Comparison of ENCODE assay signal across 23 cellular contexts in genomic region chr11:134818531-134818930, GRCh38.
A peak's percentile ranks its signal among the peaks of the same experiment; 100 is the strongest.
DNase-seq lines count a peak whose midpoint lies in the region; ATAC-seq and TF ChIP-seq lines count a peak whose summit lies in the region.
"Had no signal": no experiment of that assay in that cellular context is flagged by ENCODE, and none has a peak within 500 bp of the region (broad histone marks: within the 10 kb centered on the region; RNA-seq: fewer than 3 reads in every experiment).

No MANE protein-coding gene starts in this region.

- CTCF ChIA-PET in HCT116 (lab: Charles Lee) (no interaction called here), PC-9 (lab: Charles Lee) (no interaction called here)

- no peak for TF ChIP-seq POLR2A in HCT116 (IDR thresholded peaks at IDR 0.05; ENCODE audit: borderline replicate concordance, extremely low read depth, insufficient read depth, insufficient read length)

- intact Hi-C loops in HCT116 (cut with micrococcal nuclease): no loop called here
- intact Hi-C loops in PC-9 (cut with micrococcal nuclease; ENCODE audit: unreplicated experiment): no loop called here

- no TSS peak for BruUV-seq in HCT116 (replicated peaks; lab: Mats Ljungman, UMichigan)
- BruUV-seq in PC-9 (replicated peaks; lab: Mats Ljungman, UMichigan): no TSS peak

- no peak overlapping the region for H2AFZ ChIP-seq in HCT116 (ENCODE audit: low read depth, low read length, poor library complexity, severe bottlenecking)
- 0 out of 2 replicates have a peak overlapping the region, but pooled peaks have one; percentile 69 for H2AFZ ChIP-seq in PC-9
- H2AFZ ChIP-seq in hepatocyte: no peak overlapping the region

- no peaks in the 10 kb centered on the region for H3F3A ChIP-seq in PC-9 (ENCODE audit: insufficient read depth, low read depth)

- H3K9me2 ChIP-seq in HCT116 (ENCODE audit: insufficient read depth): no peaks in the 10 kb centered on the region
- H3K9me2 ChIP-seq in PC-9 (ENCODE audit: insufficient read depth): no peaks in the 10 kb centered on the region
- no peaks in the 10 kb centered on the region for H3K9me2 ChIP-seq in hepatocyte (replicated peaks; ENCODE audit: insufficient read depth)

- H3K27ac ChIP-seq in HCT116 (ENCODE audit: low read depth, low read length) (no peak overlapping the region), PC-9 (no peak overlapping the region), hepatocyte (peak overlapping the region; percentile 78)
- H3K27ac ChIP-seq: thoracic aorta had no signal

- H3K4me2 ChIP-seq in HCT116 (ENCODE audit: low read length) (peak overlapping the region; percentile 57), PC-9 (peak overlapping the region; percentile 54), hepatocyte (peak overlapping the region; percentile 6)

- RAD21 ChIA-PET in HCT116 (lab: Charles Lee; ENCODE audit: low non-redundant PET in 1 of 2, low total read pairs in 2 of 2, uncharacterized antibody in 2 of 2, unreplicated experiment in 2 of 2): no interaction called here

- TF ChIP-seq CTCF in HCT116 (IDR thresholded peaks at IDR 0.05 in 2 of 3, conservative IDR thresholded peaks at IDR 0.05 in 1 of 3; ENCODE audit: borderline replicate concordance in 1 of 3, insufficient read depth in 1 of 3, low read depth in 2 of 3, low read length in 2 of 3) (no peak), PC-9 (conservative IDR thresholded peaks at IDR 0.05) (no peak), hepatocyte (IDR thresholded peaks at IDR 0.05; ENCODE audit: poor library complexity) (no peak), GM13977 (IDR thresholded peaks at IDR 0.05; ENCODE audit: extremely low read depth, insufficient read depth, missing control alignments) (no peak), GM20000 (IDR thresholded peaks at IDR 0.05; ENCODE audit: extremely low read depth, missing control alignments) (no peak)

- H3K27me3 ChIP-seq in HCT116 (ENCODE audit: insufficient read depth, low read length): peaks cover 46% of the 10 kb centered on the region
- H3K27me3 ChIP-seq in PC-9 (ENCODE audit: insufficient read depth, low read depth): peaks cover 3% of the 10 kb centered on the region
- no peaks in the 10 kb centered on the region for H3K27me3 ChIP-seq in hepatocyte

- no peaks in the 10 kb centered on the region for H4K20me1 ChIP-seq in HCT116 (ENCODE audit: insufficient read depth)
- no peaks in the 10 kb centered on the region for H4K20me1 ChIP-seq in PC-9 (ENCODE audit: insufficient read depth)
- no peaks in the 10 kb centered on the region for H4K20me1 ChIP-seq in hepatocyte (ENCODE audit: insufficient read depth, poor library complexity, severe bottlenecking)

- no peak for TF ChIP-seq RAD21 in HCT116 (IDR thresholded peaks at IDR 0.05; ENCODE audit: low read depth)

- H3K36me3 ChIP-seq in HCT116 (ENCODE audit: control insufficient read depth in 1 of 2, insufficient read depth in 2 of 2, low read length in 2 of 2): no peaks in the 10 kb centered on the region
- no peaks in the 10 kb centered on the region for H3K36me3 ChIP-seq in PC-9 (ENCODE audit: low read depth)
- no peaks in the 10 kb centered on the region for H3K36me3 ChIP-seq in hepatocyte (replicated peaks; ENCODE audit: insufficient read depth, low read depth)
- H3K36me3 ChIP-seq: thoracic aorta had no signal

- DNase-seq in HCT116 (ENCODE audit: low read depth, low spot score) (no peak), PC-9 (peak; percentile 61 to 64), hepatocyte (ENCODE audit: low spot score) (peak; percentile 58), renal cortical epithelial cell (ENCODE audit: low read depth) (peak; percentile 11), GM13977 (ENCODE audit: low spot score) (no peak), GM20000 (ENCODE audit: low spot score) (no peak)
- DNase-seq: activated CD4-positive, alpha-beta T cell treated with anti-CD3 and anti-CD28 coated beads, Interleukin-2, amount 50 U/mL, for 1 hour; activated CD8-positive, alpha-beta memory T cell treated with anti-CD3 and anti-CD28 coated beads, Interleukin-2, amount 10 ng/mL, durations not matched to agents 7 days and 5 days; activated naive CD4-positive, alpha-beta T cell treated with anti-CD3 and anti-CD28 coated beads, Interleukin-2, amount 50 U/mL, for 16 hours; amygdala; CD4-positive, alpha-beta T cell; cortex of kidney; DMS 273 treated with DMSO at 0.1 percent for 48 hours; kidney glomerular epithelial cell; NCI-H187; NCI-H526 treated with DMSO at 0.1 percent for 48 hours; retina; RPMI8226; stimulated activated CD4-positive, alpha-beta T cell treated with anti-CD3 and anti-CD28 coated beads, Interleukin-12 subunit alpha, Interleukin-12 subunit beta, amount 100 ng/mL, for 4 hours; stimulated activated naive CD8-positive, alpha-beta T cell treated with anti-CD3 and anti-CD28 coated beads, Interleukin-15, Interleukin-2, amounts not matched to agents 100 U/mL and 50 U/mL, for 24 hours had no signal

- 13% methylated on average over 4 of the region's 4 CpGs for WGBS in hepatocyte (ENCODE audit: low lambda C conversion rate, missing lambda C conversion rate)

- H3K79me2 ChIP-seq in HCT116 (ENCODE audit: insufficient read depth, low read length) (no peaks in the 10 kb centered on the region), PC-9 (ENCODE audit: low read depth) (no peaks in the 10 kb centered on the region), hepatocyte (no peaks in the 10 kb centered on the region)

- no peak overlapping the region for H3K4me3 ChIP-seq in HCT116 (replicated peaks in 1 of 2; ENCODE audit: low read depth in 1 of 2, low read length in 2 of 2)
- H3K4me3 ChIP-seq in PC-9: no peak overlapping the region
- H3K4me3 ChIP-seq in hepatocyte: no peak overlapping the region
- H3K4me3 ChIP-seq: thoracic aorta had no signal

- H3K9me3 ChIP-seq in HCT116 (ENCODE audit: control insufficient read depth in 1 of 2, insufficient read depth in 1 of 2, low read depth in 1 of 2, low read length in 2 of 2) (no peaks in the 10 kb centered on the region), PC-9 (ENCODE audit: insufficient read depth, low read depth) (no peaks in the 10 kb centered on the region), hepatocyte (ENCODE audit: low read depth) (no peaks in the 10 kb centered on the region)
- H3K9me3 ChIP-seq: thoracic aorta had no signal

- H3K4me1 ChIP-seq in HCT116 (ENCODE audit: control insufficient read depth in 1 of 2, insufficient read depth in 2 of 2, low read length in 2 of 2): peaks cover 6 to 29% of the 10 kb centered on the region in 2 experiments; a peak in 3 of 4 replicates
- peaks cover 11% of the 10 kb centered on the region; the same call in 1 of the 2 replicates for H3K4me1 ChIP-seq in PC-9 (replicated peaks; ENCODE audit: insufficient read depth)
- H3K4me1 ChIP-seq in hepatocyte (ENCODE audit: insufficient read depth): peaks cover 12% of the 10 kb centered on the region

- ATAC-seq in HCT116 (peak; percentile 77), HG02852 (IDR thresholded peaks at IDR 0.05; ENCODE audit: unreplicated experiment) (no peak)
- ATAC-seq: activated CD8-positive, alpha-beta memory T cell treated with anti-CD3 and anti-CD28 coated beads, Interleukin-2, amount 10 ng/mL, durations not matched to agents 7 days and 5 days; SK-N-SH treated with all-trans-retinoic acid at 6 μM for 48 hours; stimulated activated naive CD8-positive, alpha-beta T cell treated with anti-CD3 and anti-CD28 coated beads, Interleukin-15, Interleukin-2, amounts not matched to agents 100 U/mL and 50 U/mL, for 24 hours had no signal

- in situ Hi-C loops in GM13977 (cut with MboI; ENCODE audit: low pct_unique_long_range_greater_than_20kb, low sequenced_read_pairs, unreplicated experiment): no loop called here

- POLR2A ChIA-PET in HCT116 (lab: Charles Lee): no interaction called here
- POLR2A ChIA-PET in PC-9 (lab: Charles Lee; ENCODE audit: unreplicated experiment): no interaction called here

- no peak overlapping the region for H3K9ac ChIP-seq in HCT116 (ENCODE audit: low read length)

TF ChIP-seq in HCT116, 20 proteins besides CTCF, POLR2A, EP300 and RAD21 (continues in another document):
- TF ChIP-seq MAX (IDR thresholded peaks at IDR 0.05) (no peak), ELF1 (IDR thresholded peaks at IDR 0.05; ENCODE audit: borderline replicate concordance, low read depth) (no peak), CEBPB (IDR thresholded peaks at IDR 0.05; ENCODE audit: low read depth) (no peak), SIN3A (IDR thresholded peaks at IDR 0.05; ENCODE audit: low read depth) (no peak), YY1 (IDR thresholded peaks at IDR 0.05; ENCODE audit: extremely low read depth, insufficient replicate concordance, low read depth, low read length) (no peak), ATF3 (IDR thresholded peaks at IDR 0.05) (no peak), ZFX (IDR thresholded peaks at IDR 0.05) (no peak), JUND (IDR thresholded peaks at IDR 0.05) (no peak), CBX3 (IDR thresholded peaks at IDR 0.05; ENCODE audit: low read depth) (no peak), EGR1 (IDR thresholded peaks at IDR 0.05; ENCODE audit: low read depth) (no peak)

Comparison
In these comparisons a context has a peak if more than half of its experiments do, and no peak if none do; other contexts are left out.
1. DNase-seq: peak in PC-9 (2 of 2), hepatocyte (single experiment) and renal cortical epithelial cell (single experiment); none in HCT116 (single experiment), GM13977 (single experiment) and GM20000 (single experiment).
2. H3K4me2 ChIP-seq: peak in every context shown above with its lines; median percentile 57 in HCT116; 54 in PC-9; 6 in hepatocyte.